13 cellular contexts compared by ENCODE assay signal in genomic region chr14:69137456-69138188, GRCh38. TPM values are rescaled to one million over a fixed set of nuclear protein-coding genes. Genes with fewer than 3 reads are reported as not detected.
DNase-seq lines count a peak whose midpoint lies in the region; ATAC-seq and TF ChIP-seq lines count a peak whose summit lies in the region.
"Had no signal": no experiment of that assay in that cellular context is flagged by ENCODE, and none has a peak within 500 bp of the region (broad histone marks: within the 10 kb centered on the region; RNA-seq: fewer than 3 reads in every experiment).

No MANE protein-coding gene starts in this region.

- H3K9me3 ChIP-seq in left ventricle myocardium inferior (replicated peaks), result no peaks in the 10 kb centered on the region
- H3K9me3 ChIP-seq: BE2C, ovary had no signal

- peak overlapping the region; percentile 78 for H3K27ac Mint-ChIP-seq in activated T-cell treated with anti-CD3 and anti-CD28 coated beads, Interleukin-2, amount 50 U/mL, for 72 hours
- H3K27ac Mint-ChIP-seq in stimulated activated naive CD8-positive, alpha-beta T cell treated with anti-CD3 and anti-CD28 coated beads, Interleukin-15, amount 100 ng/mL, for 72 hours, result peak overlapping the region; percentile 62 to 84

- peaks cover 53% of the 10 kb centered on the region for H3K4me1 Mint-ChIP-seq in activated T-cell treated with anti-CD3 and anti-CD28 coated beads, Interleukin-2, amount 50 U/mL, for 72 hours (ENCODE audit: low read depth)
- H3K4me1 Mint-ChIP-seq in stimulated activated naive CD8-positive, alpha-beta T cell treated with anti-CD3 and anti-CD28 coated beads, Interleukin-15, amount 100 ng/mL, for 72 hours, result peaks cover 63% of the 10 kb centered on the region

- in situ Hi-C loops in GM13976 (cut with MboI; ENCODE audit: low sequenced_read_pairs, unreplicated experiment), result no loop called here

- H3K4me3 Mint-ChIP-seq in activated T-cell treated with anti-CD3 and anti-CD28 coated beads, Interleukin-2, amount 50 U/mL, for 72 hours, result peak overlapping the region; percentile 42 to 47
- H3K4me3 Mint-ChIP-seq in stimulated activated naive CD8-positive, alpha-beta T cell treated with anti-CD3 and anti-CD28 coated beads, Interleukin-15, amount 100 ng/mL, for 72 hours, result peak overlapping the region; percentile 61 to 66
- H3K4me3 Mint-ChIP-seq: effector memory CD8-positive, alpha-beta T cell had no signal

- peak overlapping the region; percentile 68 for H3K27ac ChIP-seq in left ventricle myocardium inferior (replicated peaks)
- H3K27ac ChIP-seq: ovary had no signal

- H3K27me3 Mint-ChIP-seq in activated T-cell treated with anti-CD3 and anti-CD28 coated beads, Interleukin-2, amount 50 U/mL, for 72 hours (ENCODE audit: low read depth), result no peaks in the 10 kb centered on the region
- H3K27me3 Mint-ChIP-seq in stimulated activated naive CD8-positive, alpha-beta T cell treated with anti-CD3 and anti-CD28 coated beads, Interleukin-15, amount 100 ng/mL, for 72 hours, result no peaks in the 10 kb centered on the region
- H3K27me3 Mint-ChIP-seq: effector memory CD8-positive, alpha-beta T cell had no signal

- intact Hi-C loops in Right ventricle myocardium superior (cut with DNase I) (loop anchor here (10.0 kb wide), 2 partner anchors 97 to 327 kb away; no protein-coding TSS in a partner anchor), cardiac septum (cut with DNase I) (no loop called here), left ventricle myocardium inferior (cut with micrococcal nuclease) (no loop called here)

- peaks cover 6% of the 10 kb centered on the region for H3K36me3 ChIP-seq in left ventricle myocardium inferior
- H3K36me3 ChIP-seq: BE2C, ovary had no signal

- DNase-seq in Right ventricle myocardium superior (no peak), cardiac septum (ENCODE audit: low spot score) (no peak), left ventricle myocardium inferior (no peak), GM19238 (ENCODE audit: insufficient read length, low spot score) (no peak), NCI-H146 treated with DMSO at 0.1 percent for 48 hours (lab: John Stamatoyannopoulos, UW; ENCODE audit: unreplicated experiment) (no peak), GM13976 (ENCODE audit: low spot score) (no peak)
- peak; percentile 20 to 49 for DNase-seq in activated T-cell treated with anti-CD3 and anti-CD28 coated beads, Interleukin-2, amount 50 U/mL, for 72 hours
- peak in 1 of 2 donors; percentile 61 for DNase-seq in stimulated activated naive CD8-positive, alpha-beta T cell treated with anti-CD3 and anti-CD28 coated beads, Interleukin-15, amount 100 ng/mL, for 72 hours
- DNase-seq: activated effector memory CD4-positive, alpha-beta T cell treated with anti-CD3 and anti-CD28 coated beads, Interleukin-2, amount 50 U/mL, for 16 hours; BE2C; effector memory CD8-positive, alpha-beta T cell; NCI-H2029 treated with DMSO at 0.1 percent for 48 hours; ovary had no signal

- no peak for TF ChIP-seq CTCF in left ventricle myocardium inferior (IDR thresholded peaks at IDR 0.05; ENCODE audit: borderline replicate concordance)
- TF ChIP-seq CTCF in GM13976 (IDR thresholded peaks at IDR 0.05; ENCODE audit: borderline replicate concordance, control extremely low read depth, extremely low read depth, insufficient read depth, missing control alignments), result no peak

- peaks cover 0 to 5% of the 10 kb centered on the region in 2 donors for H3K36me3 Mint-ChIP-seq in activated T-cell treated with anti-CD3 and anti-CD28 coated beads, Interleukin-2, amount 50 U/mL, for 72 hours (ENCODE audit: insufficient read depth in 2 of 2)

- no peaks in the 10 kb centered on the region for H3K27me3 ChIP-seq in left ventricle myocardium inferior (ENCODE audit: low read depth)
- H3K27me3 ChIP-seq: BE2C, ovary had no signal

- peak; percentile 6 for ATAC-seq in Right ventricle myocardium superior (ENCODE audit: poor library complexity)
- peak; percentile 87 to 90 for ATAC-seq in activated T-cell treated with anti-CD3 and anti-CD28 coated beads, Interleukin-2, amount 50 U/mL, for 72 hours (replicated peaks in 1 of 2)
- ATAC-seq in stimulated activated naive CD8-positive, alpha-beta T cell treated with anti-CD3 and anti-CD28 coated beads, Interleukin-15, amount 100 ng/mL, for 72 hours, result peak; percentile 96
- ATAC-seq: effector memory CD8-positive, alpha-beta T cell had no signal

- peaks cover 59% of the 10 kb centered on the region for H3K4me1 ChIP-seq in left ventricle myocardium inferior

- no peaks in the 10 kb centered on the region for H3K9me3 Mint-ChIP-seq in activated T-cell treated with anti-CD3 and anti-CD28 coated beads, Interleukin-2, amount 50 U/mL, for 72 hours
- no peaks in the 10 kb centered on the region for H3K9me3 Mint-ChIP-seq in stimulated activated naive CD8-positive, alpha-beta T cell treated with anti-CD3 and anti-CD28 coated beads, Interleukin-15, amount 100 ng/mL, for 72 hours
- H3K9me3 Mint-ChIP-seq: effector memory CD8-positive, alpha-beta T cell had no signal

- no peak overlapping the region for H3K4me3 ChIP-seq in left ventricle myocardium inferior
- H3K4me3 ChIP-seq: ovary had no signal

RNA-seq across cellular contexts. Expression of gene DCAF5, which starts 15.3 kb away (rescaled TPM):
- total RNA-seq in Right ventricle myocardium superior (53.4 TPM), cardiac septum (52.5 TPM), left ventricle myocardium inferior (57.8 TPM)
- total RNA-seq in activated T-cell treated with anti-CD3 and anti-CD28 coated beads, Interleukin-2, amount 50 U/mL, for 72 hours, result 10 to 100 TPM; 52.3 to 53.5 TPM

RNA-seq across cellular contexts. Expression of gene EXD2, which starts 53.7 kb away (rescaled TPM):
- total RNA-seq in Right ventricle myocardium superior (16.7 TPM), cardiac septum (18.2 TPM), left ventricle myocardium inferior (16.5 TPM)
- 10 to 100 TPM; 11.3 to 16.3 TPM for total RNA-seq in activated T-cell treated with anti-CD3 and anti-CD28 coated beads, Interleukin-2, amount 50 U/mL, for 72 hours

Comparison
In these comparisons a context has a peak if more than half of its experiments do, and no peak if none do; other contexts are left out.
1. ATAC-seq: peak in every context shown above with its lines; median percentile 96 in stimulated activated naive CD8-positive, alpha-beta T cell treated with anti-CD3 and anti-CD28 coated beads, Interleukin-15, amount 100 ng/mL, for 72 hours; 88 in activated T-cell treated with anti-CD3 and anti-CD28 coated beads, Interleukin-2, amount 50 U/mL, for 72 hours; 6 in Right ventricle myocardium superior.
2. DNase-seq: peak in activated T-cell treated with anti-CD3 and anti-CD28 coated beads, Interleukin-2, amount 50 U/mL, for 72 hours (2 of 2); none in Right ventricle myocardium superior (single experiment), cardiac septum (single experiment), left ventricle myocardium inferior (single experiment), GM19238 (single experiment), NCI-H146 treated with DMSO at 0.1 percent for 48 hours (single experiment) and GM13976 (single experiment).